8 cellular contexts compared by ENCODE assay signal in genomic region chr14:94080606-94081385, GRCh38. TPM values are rescaled to one million over a fixed set of nuclear protein-coding genes. Genes with fewer than 3 reads are reported as not detected.
DNase-seq lines count a peak whose midpoint lies in the region; ATAC-seq and TF ChIP-seq lines count a peak whose summit lies in the region.

Gene DDX24 (minus strand): TSS chr14:94081202. CDS start chr14:94079742, 1,460 bp downstream.
Gene IFI27L1 (plus strand): TSS chr14:94081310. CDS start chr14:94096938, 15,628 bp downstream.

- peak within 1 kb of the TSS; percentile 92 for H3K27ac Mint-ChIP-seq in GM23338
- H3K27ac Mint-ChIP-seq in activated T-helper 17 cell treated with anti-CD3 and anti-CD28 coated beads, Interleukin-2, amount 50 U/mL, for 72 hours, result peak within 1 kb of the TSS; percentile 99
- peak within 1 kb of the TSS; percentile 94 to 100 (median 99) for H3K27ac Mint-ChIP-seq in naive thymus-derived CD8-positive, alpha-beta T cell

- TF ChIP-seq CTCF in DOHH2 (IDR thresholded peaks at IDR 0.05; ENCODE audit: low read depth, low read length, poor library complexity, severe bottlenecking) (no peak), GM23338 (conservative IDR thresholded peaks at IDR 0.05; ENCODE audit: low read depth in 2 of 2) (no peak), fibroblast of lung (conservative IDR thresholded peaks at IDR 0.05 in 1 of 2, IDR thresholded peaks at IDR 0.05 in 1 of 2; ENCODE audit: low read depth in 1 of 2, low read length in 2 of 2) (no peak)

- H3K4me2 ChIP-seq in DOHH2 (ENCODE audit: low read length) (peak within 1 kb of the TSS; percentile 87), GM23338 (peak within 1 kb of the TSS; percentile 87), fibroblast of lung (ENCODE audit: extremely low read depth, insufficient read depth, low read length) (peak within 1 kb of the TSS; percentile 86)

- peaks cover 2% of the 10 kb centered on the region for H3K27me3 Mint-ChIP-seq in GM23338 (ENCODE audit: insufficient read depth, low read depth, poor library complexity)
- H3K27me3 Mint-ChIP-seq in activated T-helper 17 cell treated with anti-CD3 and anti-CD28 coated beads, Interleukin-2, amount 50 U/mL, for 72 hours, result no peaks in the 10 kb centered on the region
- H3K27me3 Mint-ChIP-seq in naive thymus-derived CD8-positive, alpha-beta T cell, result no peaks in the 10 kb centered on the region

- H3K27me3 ChIP-seq in DOHH2 (ENCODE audit: control insufficient read depth, low read length), result no peaks in the 10 kb centered on the region
- no peaks in the 10 kb centered on the region for H3K27me3 ChIP-seq in GM23338 (ENCODE audit: insufficient read depth)
- H3K27me3 ChIP-seq in fibroblast of lung (ENCODE audit: control insufficient read depth, insufficient read depth, low read length), result no peaks in the 10 kb centered on the region

- peaks cover 43% of the 10 kb centered on the region for H3K36me3 ChIP-seq in DOHH2 (ENCODE audit: control insufficient read depth, low read length)
- H3K36me3 ChIP-seq in GM23338 (ENCODE audit: insufficient read depth), result peaks cover 11% of the 10 kb centered on the region; the same call in 1 of the 2 replicates
- H3K36me3 ChIP-seq in fibroblast of lung (ENCODE audit: control insufficient read depth, insufficient read depth, low read length), result peaks cover 9% of the 10 kb centered on the region

- H3K4me1 ChIP-seq in DOHH2 (ENCODE audit: control insufficient read depth, low read length), result peaks cover 43% of the 10 kb centered on the region
- peaks cover 16% of the 10 kb centered on the region for H3K4me1 ChIP-seq in GM23338 (ENCODE audit: insufficient read depth)
- H3K4me1 ChIP-seq in fibroblast of lung (ENCODE audit: control insufficient read depth, extremely low read depth, insufficient read depth, low read length), result peaks cover 11% of the 10 kb centered on the region

- POLR2A ChIA-PET in naive thymus-derived CD8-positive, alpha-beta T cell (lab: Charles Lee), result interaction anchor here (0.5 to 2.8 kb wide), 16 partner anchors 9 to 141 kb away, joined by 3 to 18 read pairs (median 3); partner anchors contain the start of genes IFI27L2 and OTUB2

- ATAC-seq in GM23338, result peak; percentile 99
- peak; percentile 98 for ATAC-seq in activated T-helper 17 cell treated with anti-CD3 and anti-CD28 coated beads, Interleukin-2, amount 50 U/mL, for 72 hours (replicated peaks)
- peak; percentile 87 to 90 for ATAC-seq in naive thymus-derived CD8-positive, alpha-beta T cell

- H3K9me2 ChIP-seq in DOHH2 (replicated peaks; ENCODE audit: control insufficient read depth, low read length), result no peaks in the 10 kb centered on the region
- no peaks in the 10 kb centered on the region for H3K9me2 ChIP-seq in GM23338 (ENCODE audit: insufficient read depth)

- H3K9me3 ChIP-seq in DOHH2 (ENCODE audit: control insufficient read depth, insufficient read depth, low read length), result no peaks in the 10 kb centered on the region
- H3K9me3 ChIP-seq in fibroblast of lung (ENCODE audit: control insufficient read depth, insufficient read depth, low read depth, low read length), result no peaks in the 10 kb centered on the region

- DNase-seq in GM23338 (ENCODE audit: low spot score), result peak; percentile 97
- DNase-seq in LHCN-M2 (ENCODE audit: low read depth), result peak; percentile 89
- DNase-seq in RPMI8226, result peak; percentile 95
- peak; percentile 92 to 93 for DNase-seq in fibroblast of lung (ENCODE audit: low read depth in 2 of 2)
- DNase-seq in naive thymus-derived CD8-positive, alpha-beta T cell, result peak; percentile 92 to 98 (median 96)
- DNase-seq in stimulated activated naive CD4-positive, alpha-beta T cell (lab: John Stamatoyannopoulos, UW), result peak; percentile 91 to 96 (median 94)

- H3K36me3 Mint-ChIP-seq in GM23338 (ENCODE audit: low read depth), result peaks cover 36% of the 10 kb centered on the region
- peaks cover 59% of the 10 kb centered on the region for H3K36me3 Mint-ChIP-seq in activated T-helper 17 cell treated with anti-CD3 and anti-CD28 coated beads, Interleukin-2, amount 50 U/mL, for 72 hours (ENCODE audit: low read depth)
- H3K36me3 Mint-ChIP-seq in naive thymus-derived CD8-positive, alpha-beta T cell, result peaks cover 19 to 34% (median 28%) of the 10 kb centered on the region in 3 donors

- H2AFZ ChIP-seq in GM23338 (peak within 1 kb of the TSS; percentile 90), fibroblast of lung (ENCODE audit: low read length) (peak within 1 kb of the TSS; percentile 94)

- H4K20me1 ChIP-seq in DOHH2 (ENCODE audit: control insufficient read depth, insufficient read depth, low read depth, low read length) (peaks cover 9% of the 10 kb centered on the region; the same call in 1 of the 2 replicates), GM23338 (replicated peaks; ENCODE audit: insufficient read depth) (peaks cover 37% of the 10 kb centered on the region), fibroblast of lung (ENCODE audit: control insufficient read depth, extremely low read depth, insufficient read depth, low read length) (no peaks in the 10 kb centered on the region)

- peak within 1 kb of the TSS; percentile 97 for H3K4me3 ChIP-seq in DOHH2 (ENCODE audit: low read length)
- peak within 1 kb of the TSS; percentile 99 for H3K4me3 ChIP-seq in GM23338
- peak within 1 kb of the TSS; percentile 86 to 99 (median 98) for H3K4me3 ChIP-seq in fibroblast of lung (replicated peaks in 1 of 4; ENCODE audit: control extremely low read depth in 1 of 4, insufficient read depth in 1 of 4, low read depth in 3 of 4, low read length in 4 of 4)

- peaks cover 24% of the 10 kb centered on the region for H3K4me1 Mint-ChIP-seq in GM23338
- H3K4me1 Mint-ChIP-seq in activated T-helper 17 cell treated with anti-CD3 and anti-CD28 coated beads, Interleukin-2, amount 50 U/mL, for 72 hours, result peaks cover 31% of the 10 kb centered on the region
- peaks cover 28 to 54% (median 49%) of the 10 kb centered on the region in 4 donors for H3K4me1 Mint-ChIP-seq in naive thymus-derived CD8-positive, alpha-beta T cell

- no peaks in the 10 kb centered on the region for H3F3A ChIP-seq in DOHH2 (ENCODE audit: control insufficient read depth, insufficient read depth)
- no peaks in the 10 kb centered on the region for H3F3A ChIP-seq in GM23338 (replicated peaks; ENCODE audit: low read depth)

- no peaks in the 10 kb centered on the region; the same call in 2 of the 3 replicates for H3K9me3 Mint-ChIP-seq in GM23338
- H3K9me3 Mint-ChIP-seq in activated T-helper 17 cell treated with anti-CD3 and anti-CD28 coated beads, Interleukin-2, amount 50 U/mL, for 72 hours, result no peaks in the 10 kb centered on the region
- no peaks in the 10 kb centered on the region for H3K9me3 Mint-ChIP-seq in naive thymus-derived CD8-positive, alpha-beta T cell

- H3K4me3 Mint-ChIP-seq in GM23338, result peak within 1 kb of the TSS; percentile 98
- H3K4me3 Mint-ChIP-seq in activated T-helper 17 cell treated with anti-CD3 and anti-CD28 coated beads, Interleukin-2, amount 50 U/mL, for 72 hours, result peak within 1 kb of the TSS; percentile 87
- H3K4me3 Mint-ChIP-seq in naive thymus-derived CD8-positive, alpha-beta T cell, result peak within 1 kb of the TSS; percentile 89 to 100 (median 99)

- peaks cover 75% of the 10 kb centered on the region for H3K79me2 ChIP-seq in DOHH2 (ENCODE audit: control insufficient read depth, low read length)
- peaks cover 59% of the 10 kb centered on the region for H3K79me2 ChIP-seq in GM23338 (replicated peaks; ENCODE audit: insufficient read depth)
- H3K79me2 ChIP-seq in fibroblast of lung (ENCODE audit: control insufficient read depth, insufficient read depth, low read length), result peaks cover 57% of the 10 kb centered on the region

- H3K27ac ChIP-seq in DOHH2 (ENCODE audit: low read depth, low read length) (peak within 1 kb of the TSS; percentile 62), GM23338 (ENCODE audit: low read depth) (0 out of 2 replicates have a peak within 1 kb of the TSS, but pooled peaks have one; percentile 30), fibroblast of lung (ENCODE audit: insufficient read depth, low read length) (peak within 1 kb of the TSS; percentile 98)

- H3K9ac ChIP-seq in fibroblast of lung (ENCODE audit: insufficient read depth, low read length), result peak within 1 kb of the TSS; percentile 97

TF ChIP-seq in GM23338, 12 proteins besides CTCF, POLR2A, EP300 and RAD21 (continues in another document):
- TF ChIP-seq POLR2AphosphoS5 (IDR thresholded peaks at IDR 0.05; ENCODE audit: low read depth), result peak; percentile 94
- TF ChIP-seq EZH2 (IDR thresholded peaks at IDR 0.05; ENCODE audit: low read depth, unreplicated experiment), result no peak
- no peak for TF ChIP-seq STAT1 (IDR thresholded peaks at IDR 0.05; ENCODE audit: unreplicated experiment)
- TF ChIP-seq NANOG (IDR thresholded peaks at IDR 0.05; ENCODE audit: borderline replicate concordance), result no peak
- no peak for TF ChIP-seq ZNF114 (CRISPR knock-in tag; IDR thresholded peaks at IDR 0.05)
- no peak for TF ChIP-seq ZNF331 (CRISPR knock-in tag; IDR thresholded peaks at IDR 0.05; ENCODE audit: low read depth)
- TF ChIP-seq EZH2phosphoT487 (IDR thresholded peaks at IDR 0.05; ENCODE audit: unreplicated experiment), result no peak
- peak; percentile 56 for TF ChIP-seq CREB1 (CRISPR knock-in tag; IDR thresholded peaks at IDR 0.05; ENCODE audit: low read depth)
- TF ChIP-seq JUNB (IDR thresholded peaks at IDR 0.05; ENCODE audit: unreplicated experiment), result no peak

RNA-seq across cellular contexts. Expression of gene DDX24, which starts in this region (rescaled TPM):
- 137 and 150 TPM in 2 replicates for total RNA-seq in GM23338 (2014; rRNA removed; shearing (Covaris generic))
- polyA plus RNA-seq in GM23338 (2016; fragmentation: Nextera tagmentation; extraction: Ambion mirVana) (263 and 265 TPM in 2 replicates), fibroblast of lung (192 and 244 TPM in 2 replicates)
- total RNA-seq in LHCN-M2 (2014; rRNA removed) (155 and 171 TPM in 2 replicates), fibroblast of lung (103 and 143 TPM in 2 replicates)
- polyA plus RNA-seq in LHCN-M2 (2012), result 147 TPM
- total RNA-seq in activated T-helper 17 cell treated with anti-CD3 and anti-CD28 coated beads, Interleukin-2, amount 50 U/mL, for 72 hours, result 100 to 1,000 TPM; 222 to 241 TPM
- polyA plus RNA-seq in fibroblast of lung (2012), result 157 and 176 TPM in 2 replicates
- polyA minus RNA-seq in fibroblast of lung (ENCODE audit: low replicate concordance), result 64.4 and 89.6 TPM in 2 replicates
- 100 to 1,000 TPM; 315 to 319 TPM for total RNA-seq in naive thymus-derived CD8-positive, alpha-beta T cell
- 100 to 1,000 TPM; 185 to 274 (median 244) TPM for polyA plus RNA-seq in naive thymus-derived CD8-positive, alpha-beta T cell

RNA-seq across cellular contexts. Expression of gene IFI27L1, which starts in this region (rescaled TPM):
- 3.9 and 9.7 TPM in 2 replicates for total RNA-seq in GM23338 (2014; rRNA removed; shearing (Covaris generic))
- polyA plus RNA-seq in GM23338 (2016; fragmentation: Nextera tagmentation; extraction: Ambion mirVana), result 28.6 and 30.8 TPM in 2 replicates
- 21.0 and 31.2 TPM in 2 replicates for total RNA-seq in LHCN-M2 (2014; rRNA removed)
- polyA plus RNA-seq in LHCN-M2 (2012), result 52.8 TPM
- total RNA-seq in activated T-helper 17 cell treated with anti-CD3 and anti-CD28 coated beads, Interleukin-2, amount 50 U/mL, for 72 hours, result 10 to 100 TPM; 34.5 to 35.4 TPM
- 8.5 and 14.4 TPM in 2 replicates for total RNA-seq in fibroblast of lung
- polyA plus RNA-seq in fibroblast of lung, result 20.3 and 26.0 TPM in 2 replicates
- 21.2 and 28.0 TPM in 2 replicates for polyA plus RNA-seq in fibroblast of lung (2012)
- 14.6 and 15.5 TPM in 2 replicates for polyA minus RNA-seq in fibroblast of lung (ENCODE audit: low replicate concordance)
- 1 to 10 TPM; 6.9 to 8.4 TPM for total RNA-seq in naive thymus-derived CD8-positive, alpha-beta T cell
- polyA plus RNA-seq in naive thymus-derived CD8-positive, alpha-beta T cell, result 1 to 10 TPM; 4.3 to 7.9 (median 6.6) TPM

Comparison
In these comparisons a context has a peak if more than half of its experiments do, and no peak if none do; other contexts are left out.
1. Peak in every context shown above with its lines: DNase-seq, ATAC-seq, H3K4me3 ChIP-seq and H3K27ac ChIP-seq.
2. H3K27ac ChIP-seq: peak in every context shown above with its lines; median percentile 98 in fibroblast of lung; 62 in DOHH2; 30 in GM23338.